Comparison of ENCODE assay signal across 8 cellular contexts in genomic region chr16:2721634-2722173, GRCh38. TPM values are rescaled to one million over a fixed set of nuclear protein-coding genes. Genes with fewer than 3 reads are reported as not detected.
DNase-seq lines count a peak whose midpoint lies in the region; ATAC-seq, FAIRE-seq and TF ChIP-seq lines count a peak whose summit lies in the region.
"Not testable (repeated sequence)": the region's sequence is repeated elsewhere in the genome, so short reads cannot be mapped to it uniquely, and the experiment has no call there.

No MANE protein-coding gene starts in this region.

- not testable (repeated sequence) for H3K9me2 ChIP-seq in GM23248 (ENCODE audit: insufficient read depth)

- H3K9me3 Mint-ChIP-seq in activated CD4-positive, alpha-beta memory T cell treated with anti-CD3 and anti-CD28 coated beads for 36 hours; naive thymus-derived CD8-positive, alpha-beta T cell; stimulated activated effector memory CD8-positive, alpha-beta T cell treated with anti-CD3 and anti-CD28 coated beads, Interleukin-12 subunit alpha, Interleukin-12 subunit beta, amount 100 ng/mL, for 72 hours: not testable (repeated sequence)

- H3K27me3 ChIP-seq in BE2C; GM23248 (replicated peaks; ENCODE audit: insufficient read depth); MG63; bronchial epithelial cell (ENCODE audit: control insufficient read depth, insufficient read depth, low read length); heart left ventricle: not testable (repeated sequence)

- ATAC-seq in heart left ventricle; naive thymus-derived CD8-positive, alpha-beta T cell; stimulated activated effector memory CD8-positive, alpha-beta T cell treated with anti-CD3 and anti-CD28 coated beads, Interleukin-12 subunit alpha, Interleukin-12 subunit beta, amount 100 ng/mL, for 72 hours: not testable (repeated sequence)

- H3F3A ChIP-seq in GM23248 (ENCODE audit: insufficient read depth), result not testable (repeated sequence)

- not testable (repeated sequence) for FAIRE-seq in bronchial epithelial cell (lab: Jason Lieb, UNC)

- H3K27me3 Mint-ChIP-seq in activated CD4-positive, alpha-beta memory T cell treated with anti-CD3 and anti-CD28 coated beads for 36 hours, result not testable (repeated sequence)
- peaks cover 4 to 19% (median 8%) of the 10 kb centered on the region in 5 donors for H3K27me3 Mint-ChIP-seq in naive thymus-derived CD8-positive, alpha-beta T cell

- H2AFZ ChIP-seq in GM23248, result peak overlapping the region; percentile 89

- not testable (repeated sequence) for TF ChIP-seq CTCF in BE2C (IDR thresholded peaks at IDR 0.05; ENCODE audit: low read depth, low read length); bronchial epithelial cell (IDR thresholded peaks at IDR 0.05; ENCODE audit: insufficient read depth, low read length, severe bottlenecking)
- TF ChIP-seq CTCF in heart left ventricle (IDR thresholded peaks at IDR 0.05), result peak in 1 of 12 donors; percentile 6

- H4K20me1 ChIP-seq in GM23248 (ENCODE audit: insufficient read depth), result not testable (repeated sequence)

- H3K4me3 ChIP-seq in BE2C (ENCODE audit: low read depth, low read length), result peak overlapping the region; percentile 65
- peak overlapping the region; percentile 74 for H3K4me3 ChIP-seq in GM23248
- peak overlapping the region; percentile 66 for H3K4me3 ChIP-seq in MG63
- H3K4me3 ChIP-seq in bronchial epithelial cell (ENCODE audit: low read depth, low read length), result peak overlapping the region; percentile 55
- H3K4me3 ChIP-seq in heart left ventricle, result peak overlapping the region; percentile 48 to 90 (median 66)

- H3K4me3 Mint-ChIP-seq in activated CD4-positive, alpha-beta memory T cell treated with anti-CD3 and anti-CD28 coated beads for 36 hours, result peak overlapping the region; percentile 43
- H3K4me3 Mint-ChIP-seq in naive thymus-derived CD8-positive, alpha-beta T cell, result peak overlapping the region; percentile 41 to 77 (median 64)
- peak overlapping the region; percentile 69 for H3K4me3 Mint-ChIP-seq in stimulated activated effector memory CD8-positive, alpha-beta T cell treated with anti-CD3 and anti-CD28 coated beads, Interleukin-12 subunit alpha, Interleukin-12 subunit beta, amount 100 ng/mL, for 72 hours

- not testable (repeated sequence) for H3K27ac Mint-ChIP-seq in activated CD4-positive, alpha-beta memory T cell treated with anti-CD3 and anti-CD28 coated beads for 36 hours
- H3K27ac Mint-ChIP-seq in naive thymus-derived CD8-positive, alpha-beta T cell, result peak overlapping the region in 6 of 10 donors; percentile 10 to 86 (median 42)
- H3K27ac Mint-ChIP-seq in stimulated activated effector memory CD8-positive, alpha-beta T cell treated with anti-CD3 and anti-CD28 coated beads, Interleukin-12 subunit alpha, Interleukin-12 subunit beta, amount 100 ng/mL, for 72 hours, result peak overlapping the region; percentile 63

- not testable (repeated sequence) for H3K36me3 Mint-ChIP-seq in activated CD4-positive, alpha-beta memory T cell treated with anti-CD3 and anti-CD28 coated beads for 36 hours; naive thymus-derived CD8-positive, alpha-beta T cell; stimulated activated effector memory CD8-positive, alpha-beta T cell treated with anti-CD3 and anti-CD28 coated beads, Interleukin-12 subunit alpha, Interleukin-12 subunit beta, amount 100 ng/mL, for 72 hours

- H3K9ac ChIP-seq in GM23248, result peak overlapping the region; percentile 86

- CTCF ChIA-PET in activated CD4-positive, alpha-beta memory T cell treated with anti-CD3 and anti-CD28 coated beads for 36 hours (lab: Charles Lee), result not testable (repeated sequence)

- H3K4me1 ChIP-seq in BE2C; GM23248 (ENCODE audit: insufficient read depth): not testable (repeated sequence)
- H3K4me1 ChIP-seq in heart left ventricle, result peaks cover 0 to 26% (median 13%) of the 10 kb centered on the region in 12 donors

- H3K27ac ChIP-seq in GM23248, result not testable (repeated sequence)
- H3K27ac ChIP-seq in heart left ventricle, result peak overlapping the region in 8 of 12 donors; percentile 60 to 85 (median 78)

- intact Hi-C loops in activated CD4-positive, alpha-beta memory T cell treated with anti-CD3 and anti-CD28 coated beads for 36 hours (cut with micrococcal nuclease), result loop anchor here (1.0 to 10.0 kb wide), 3 partner anchors 31 to 57 kb away; partner anchors contain the start of genes KCTD5 and SRRM2
- intact Hi-C loops in heart left ventricle (cut with DNase I), result loop anchor here in 2 of 10 donors (1.0 to 5.0 kb wide), 4 partner anchors 31 to 55 kb away; partner anchors contain the start of genes KCTD5 (in 2 of the 2), ELOB (in 1 of the 2) and SRRM2 (in 1 of the 2)

- peak overlapping the region; percentile 65 for H3K4me2 ChIP-seq in GM23248 (ENCODE audit: unreplicated experiment)

- H3K36me3 ChIP-seq in BE2C; GM23248 (ENCODE audit: low read depth); MG63; bronchial epithelial cell (ENCODE audit: control insufficient read depth, insufficient read depth, low read length); heart left ventricle: not testable (repeated sequence)

- in situ Hi-C loops in GM23248 (cut with MboI), result not testable (repeated sequence)

- 42 to 45% methylated on average over 13 to 14 of the region's 14 CpGs for WGBS in GM23248 (ENCODE audit: low coverage in 1 of 2, low lambda C conversion rate in 2 of 2, missing lambda C conversion rate in 2 of 2), 2 experiments
- WGBS in heart left ventricle, 4 donors, result 34 to 47% (median 44%) methylated on average over 10 to 14 of the region's 14 CpGs

- not testable (repeated sequence) for H3K4me1 Mint-ChIP-seq in activated CD4-positive, alpha-beta memory T cell treated with anti-CD3 and anti-CD28 coated beads for 36 hours (ENCODE audit: low read depth); naive thymus-derived CD8-positive, alpha-beta T cell; stimulated activated effector memory CD8-positive, alpha-beta T cell treated with anti-CD3 and anti-CD28 coated beads, Interleukin-12 subunit alpha, Interleukin-12 subunit beta, amount 100 ng/mL, for 72 hours

- DNase-seq in BE2C; GM23248; MG63; activated CD4-positive, alpha-beta memory T cell treated with anti-CD3 and anti-CD28 coated beads for 36 hours; bronchial epithelial cell (ENCODE audit: low read depth); stimulated activated effector memory CD8-positive, alpha-beta T cell treated with anti-CD3 and anti-CD28 coated beads, Interleukin-12 subunit alpha, Interleukin-12 subunit beta, amount 100 ng/mL, for 72 hours (ENCODE audit: low spot score in 2 of 2): not testable (repeated sequence)
- peak in 1 of 5 donors; percentile 14 for DNase-seq in heart left ventricle
- peak in 1 of 10 donors; percentile 11 for DNase-seq in naive thymus-derived CD8-positive, alpha-beta T cell

- POLR2A ChIA-PET in activated CD4-positive, alpha-beta memory T cell treated with anti-CD3 and anti-CD28 coated beads for 36 hours (lab: Charles Lee); naive thymus-derived CD8-positive, alpha-beta T cell (lab: Charles Lee): not testable (repeated sequence)

- H3K79me2 ChIP-seq in GM23248 (ENCODE audit: insufficient read depth), result not testable (repeated sequence)

- not testable (repeated sequence) for TF ChIP-seq POLR2A in heart left ventricle (IDR thresholded peaks at IDR 0.05)

- not testable (repeated sequence) for H3K9me3 ChIP-seq in BE2C; GM23248 (ENCODE audit: low read depth); MG63; heart left ventricle

RNA-seq across cellular contexts. Expression of gene PRSS27, which starts 1.7 kb away (rescaled TPM):
- polyA plus RNA-seq in BE2C (2012; ENCODE audit: insufficient read depth, insufficient read length, low read depth), result not detected
- 0.76 TPM in 1 of 2 replicates, not detected in the other for total RNA-seq in GM23248 (2014; rRNA removed; shearing (Covaris generic))
- polyA plus RNA-seq in GM23248 (2016; fragmentation: Nextera tagmentation; extraction: Ambion mirVana) (0.68 and 0.80 TPM in 2 replicates), heart left ventricle (under 1 TPM; 0.25 to 0.38 TPM)
- 0.22 and 1.7 TPM in 2 replicates for total RNA-seq in MG63 (2014; rRNA removed; shearing (Covaris generic); ENCODE audit: low replicate concordance)
- 1 to 10 TPM; 1.6 to 2.4 TPM for total RNA-seq in activated CD4-positive, alpha-beta memory T cell treated with anti-CD3 and anti-CD28 coated beads for 36 hours
- total RNA-seq in bronchial epithelial cell (1.3 and 4.5 TPM in 2 replicates), heart left ventricle (1 to 10 TPM in 1 of 9 donors, under 1 TPM in 5, not detected in 3; 0.19 to 1.3 (median 0.53) TPM)
- 1 to 10 TPM in 1 of 2 experiments, under 1 TPM in 1; 0.81 to 1.2 TPM for total RNA-seq in naive thymus-derived CD8-positive, alpha-beta T cell
- polyA plus RNA-seq in naive thymus-derived CD8-positive, alpha-beta T cell, result under 1 TPM in 1 of 3 donors, not detected in 2; 0.06 TPM

RNA-seq across cellular contexts. Expression of gene SRRM2, which starts 30.7 kb away (rescaled TPM):
- polyA plus RNA-seq in BE2C (2012; ENCODE audit: insufficient read depth, insufficient read length, low read depth), result 1,075 TPM
- 42.6 and 53.6 TPM in 2 replicates for total RNA-seq in GM23248 (2014; rRNA removed; shearing (Covaris generic))
- polyA plus RNA-seq in GM23248 (2016; fragmentation: Nextera tagmentation; extraction: Ambion mirVana) (173 and 202 TPM in 2 replicates), heart left ventricle (100 to 1,000 TPM; 196 to 540 TPM)
- total RNA-seq in MG63 (2014; rRNA removed; shearing (Covaris generic); ENCODE audit: low replicate concordance), result 11.2 and 21.1 TPM in 2 replicates
- total RNA-seq in activated CD4-positive, alpha-beta memory T cell treated with anti-CD3 and anti-CD28 coated beads for 36 hours, result 100 to 1,000 TPM; 483 to 526 TPM
- total RNA-seq in bronchial epithelial cell (30.5 and 41.5 TPM in 2 replicates), heart left ventricle (100 to 1,000 TPM; 112 to 315 (median 233) TPM)
- 100 to 1,000 TPM; 927 to 965 TPM for total RNA-seq in naive thymus-derived CD8-positive, alpha-beta T cell
- 100 to 1,000 TPM in 1 of 3 donors, 10 to 100 TPM in 2; 25.5 to 110 (median 62.4) TPM for polyA plus RNA-seq in naive thymus-derived CD8-positive, alpha-beta T cell

RNA-seq across cellular contexts. Expression of gene KCTD5, which starts 39.4 kb away (rescaled TPM):
- 106 TPM for polyA plus RNA-seq in BE2C (2012; ENCODE audit: insufficient read depth, insufficient read length, low read depth)
- total RNA-seq in GM23248 (2014; rRNA removed; shearing (Covaris generic)), result 28.1 and 38.3 TPM in 2 replicates
- polyA plus RNA-seq in GM23248 (2016; fragmentation: Nextera tagmentation; extraction: Ambion mirVana), result 33.2 and 33.6 TPM in 2 replicates
- total RNA-seq in MG63 (2014; rRNA removed; shearing (Covaris generic); ENCODE audit: low replicate concordance), result 49.6 and 71.6 TPM in 2 replicates
- 10 to 100 TPM; 61.8 to 62.7 TPM for total RNA-seq in activated CD4-positive, alpha-beta memory T cell treated with anti-CD3 and anti-CD28 coated beads for 36 hours
- 28.4 and 46.1 TPM in 2 replicates for total RNA-seq in bronchial epithelial cell
- total RNA-seq in heart left ventricle, result 10 to 100 TPM in 6 of 9 donors, 1 to 10 TPM in 3; 9.1 to 24.3 (median 11.1) TPM
- polyA plus RNA-seq in heart left ventricle, result 10 to 100 TPM in 1 of 2 donors, 1 to 10 TPM in 1; 6.2 to 15.7 TPM
- 10 to 100 TPM; 24.3 to 25.5 TPM for total RNA-seq in naive thymus-derived CD8-positive, alpha-beta T cell
- 10 to 100 TPM; 10.8 to 18.4 (median 12.9) TPM for polyA plus RNA-seq in naive thymus-derived CD8-positive, alpha-beta T cell

RNA-seq across cellular contexts. Expression of gene ELOB, which starts 55.4 kb away (rescaled TPM):
- polyA plus RNA-seq in BE2C (2012; ENCODE audit: insufficient read depth, insufficient read length, low read depth), result 2,443 TPM
- total RNA-seq in GM23248 (2014; rRNA removed; shearing (Covaris generic)), result 320 and 713 TPM in 2 replicates
- 565 and 586 TPM in 2 replicates for polyA plus RNA-seq in GM23248 (2016; fragmentation: Nextera tagmentation; extraction: Ambion mirVana)
- 309 and 3,594 TPM in 2 replicates for total RNA-seq in MG63 (2014; rRNA removed; shearing (Covaris generic); ENCODE audit: low replicate concordance)
- 100 to 1,000 TPM; 165 to 175 TPM for total RNA-seq in activated CD4-positive, alpha-beta memory T cell treated with anti-CD3 and anti-CD28 coated beads for 36 hours
- 468 and 946 TPM in 2 replicates for total RNA-seq in bronchial epithelial cell
- total RNA-seq in heart left ventricle, result 1,000 to 10,000 TPM in 1 of 9 donors, 100 to 1,000 TPM in 8; 213 to 1,067 (median 294) TPM
- polyA plus RNA-seq in heart left ventricle, result 100 to 1,000 TPM; 462 to 926 TPM
- 100 to 1,000 TPM; 121 to 137 TPM for total RNA-seq in naive thymus-derived CD8-positive, alpha-beta T cell
- 100 to 1,000 TPM; 230 to 301 (median 288) TPM for polyA plus RNA-seq in naive thymus-derived CD8-positive, alpha-beta T cell
